ENCODE assay signal across 8 cellular contexts in the genomic region with DNA sequence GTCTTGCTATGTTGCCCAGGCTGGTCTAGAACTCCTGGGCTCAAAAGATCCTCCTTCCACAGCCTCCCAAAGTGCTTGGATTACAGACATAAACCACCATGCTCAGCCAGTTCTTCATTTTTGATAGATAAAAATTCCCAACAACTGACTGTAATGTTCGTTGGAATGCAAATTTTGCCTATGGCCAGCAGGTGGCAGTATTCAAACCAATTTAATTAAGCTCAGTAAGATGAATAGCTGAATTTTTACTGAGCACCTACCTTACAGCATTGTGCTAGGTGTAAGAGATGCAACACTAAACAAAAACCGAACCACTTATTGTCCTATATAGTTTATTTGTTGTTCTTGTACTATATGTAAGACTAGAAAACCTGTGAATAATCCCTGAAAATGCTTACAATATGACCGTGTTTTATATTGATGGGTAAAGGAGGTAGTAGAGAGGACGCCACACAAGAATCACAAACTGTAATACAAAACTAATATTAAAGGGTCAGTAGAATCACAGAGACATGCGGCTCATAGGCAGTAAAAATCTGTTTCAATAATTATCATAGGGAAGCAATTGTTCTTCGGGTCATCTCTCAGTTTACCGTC. TPM values are rescaled to one million over a fixed set of nuclear protein-coding genes. Genes with fewer than 3 reads are reported as not detected.
DNase-seq lines count a peak whose midpoint lies in the region; ATAC-seq and TF ChIP-seq lines count a peak whose summit lies in the region.

No MANE protein-coding gene starts in this region.

- no peak for TF ChIP-seq EP300 in Ishikawa (IDR thresholded peaks at IDR 0.05; ENCODE audit: borderline replicate concordance)

- no peak overlapping the region for H3K27ac ChIP-seq in Panc1 (ENCODE audit: low read length)
- no peak overlapping the region for H3K27ac ChIP-seq in lung (ENCODE audit: low read depth in 1 of 2, low read length in 1 of 2)

- no peak for DNase-seq in AG09319 (ENCODE audit: extremely low read depth, low read depth)
- DNase-seq in GM03348 (ENCODE audit: low spot score) = peak; percentile 41
- peak; percentile 35 for DNase-seq in Panc1 (ENCODE audit: low read depth, low spot score)
- DNase-seq in choroid plexus epithelial cell (ENCODE audit: low read depth) = peak; percentile 79
- no peak for DNase-seq in lung (ENCODE audit: low spot score)
- no peak for DNase-seq in effector CD4-positive, alpha-beta T cell

- POLR2A ChIA-PET in Panc1 (lab: Charles Lee) = interaction anchor here (0.7 to 0.8 kb wide), 2 partner anchors 29 to 329 kb away, joined by 3 read pairs; no protein-coding TSS in a partner anchor

- intact Hi-C loops in Panc1 (cut with micrococcal nuclease; ENCODE audit: unreplicated experiment) = loop anchor here (1.0 kb wide), 1 partner anchor 53 kb away; no protein-coding TSS in a partner anchor

- WGBS in lung, 2 donors = 70 to 74% methylated on average over 7 of the region's 7 CpGs

- CTCF ChIA-PET in Panc1 (lab: Charles Lee) = interaction anchor here (0.5 to 1.9 kb wide), 7 partner anchors 9 to 1123 kb away, joined by 3 to 18 read pairs (median 4); a partner anchor contains a TSS

- H3K9me3 ChIP-seq in Panc1 (ENCODE audit: control insufficient read depth, insufficient read depth, low read depth, low read length) = no peaks in the 10 kb centered on the region
- no peaks in the 10 kb centered on the region for H3K9me3 ChIP-seq in lung (ENCODE audit: control insufficient read depth in 2 of 2, insufficient read depth in 1 of 2, low read length in 1 of 2)

- no peak overlapping the region for H3K4me3 ChIP-seq in Panc1 (ENCODE audit: low read depth in 2 of 2, low read length in 2 of 2)
- H3K4me3 ChIP-seq in choroid plexus epithelial cell (ENCODE audit: low read depth, low read length) = no peak overlapping the region
- no peak overlapping the region for H3K4me3 ChIP-seq in lung

- peak; percentile 62; the same call in 1 of the 2 replicates for ATAC-seq in Panc1
- no peak for ATAC-seq in lung (ENCODE audit: insufficient read depth, low FRiP score)
- ATAC-seq in GM21526 (IDR thresholded peaks at IDR 0.05; ENCODE audit: low FRiP score, unreplicated experiment) = no peak

- no peaks in the 10 kb centered on the region for H3K36me3 ChIP-seq in Panc1 (ENCODE audit: control insufficient read depth, insufficient read depth, low read length)
- H3K36me3 ChIP-seq in lung (ENCODE audit: control insufficient read depth in 2 of 2, insufficient read depth in 2 of 2, low read length in 2 of 2) = no peaks in the 10 kb centered on the region

- BruUV-seq in Panc1 (replicated peaks; lab: Mats Ljungman, UMichigan) = no TSS peak

- peak; percentile 47; the same call in 1 of the 2 replicates for TF ChIP-seq RAD21 in Ishikawa (IDR thresholded peaks at IDR 0.05; ENCODE audit: low read depth)

- H3K4me1 ChIP-seq in Panc1 (ENCODE audit: control insufficient read depth, insufficient read depth, low read length) (no peaks in the 10 kb centered on the region), lung (ENCODE audit: control insufficient read depth in 2 of 2, insufficient read depth in 2 of 2, low read length in 2 of 2) (peaks cover 0 to 3% of the 10 kb centered on the region in 2 donors)

- TF ChIP-seq CTCF in AG09319 (IDR thresholded peaks at IDR 0.05; ENCODE audit: low read depth, low read length) (peak; percentile 66), Panc1 (IDR thresholded peaks at IDR 0.05) (peak; percentile 84), choroid plexus epithelial cell (conservative IDR thresholded peaks at IDR 0.05; ENCODE audit: low read depth, low read length) (peak; percentile 68), lung (IDR thresholded peaks at IDR 0.05; ENCODE audit: control extremely low read depth, extremely low read depth) (peak; percentile 44)

- in situ Hi-C loops in Panc1 (cut with HindIII; ENCODE audit: low pct_unique_long_range_greater_than_20kb, low sequenced_read_pairs) = no loop called here

- H3K27me3 ChIP-seq in Panc1 (ENCODE audit: control insufficient read depth, insufficient read depth, low read length) = no peaks in the 10 kb centered on the region
- no peaks in the 10 kb centered on the region for H3K27me3 ChIP-seq in lung (ENCODE audit: control insufficient read depth, insufficient read depth)

TF ChIP-seq in Ishikawa, 13 proteins besides CTCF, POLR2A, EP300 and RAD21:
- TF ChIP-seq USF1 (IDR thresholded peaks at IDR 0.05) (no peak), TEAD4 (IDR thresholded peaks at IDR 0.05) (peak; percentile 73)

RNA-seq across cellular contexts. Expression of gene TMEM182, which starts 8.2 kb away (rescaled TPM):
- total RNA-seq in Panc1 (2021; ENCODE audit: unreplicated experiment) (6.2 TPM), lung (1 to 10 TPM; 3.7 to 7.6 TPM)
- 6.5 TPM for polyA plus RNA-seq in Panc1 (2012; ENCODE audit: insufficient read length)
- 1 to 10 TPM; 1.1 to 1.5 TPM for polyA plus RNA-seq in lung

Comparison
In these comparisons a context has a peak if more than half of its experiments do, and no peak if none do; other contexts are left out.
1. DNase-seq: peak in GM03348 (single experiment), Panc1 (single experiment) and choroid plexus epithelial cell (single experiment); none in AG09319 (single experiment), lung (single experiment) and effector CD4-positive, alpha-beta T cell (single experiment).
2. Peak in every context shown above with its lines, with median percentiles within 50 percentile points of each other: CTCF ChIP-seq.